17 cellular contexts compared by ENCODE assay signal in the genomic region with DNA sequence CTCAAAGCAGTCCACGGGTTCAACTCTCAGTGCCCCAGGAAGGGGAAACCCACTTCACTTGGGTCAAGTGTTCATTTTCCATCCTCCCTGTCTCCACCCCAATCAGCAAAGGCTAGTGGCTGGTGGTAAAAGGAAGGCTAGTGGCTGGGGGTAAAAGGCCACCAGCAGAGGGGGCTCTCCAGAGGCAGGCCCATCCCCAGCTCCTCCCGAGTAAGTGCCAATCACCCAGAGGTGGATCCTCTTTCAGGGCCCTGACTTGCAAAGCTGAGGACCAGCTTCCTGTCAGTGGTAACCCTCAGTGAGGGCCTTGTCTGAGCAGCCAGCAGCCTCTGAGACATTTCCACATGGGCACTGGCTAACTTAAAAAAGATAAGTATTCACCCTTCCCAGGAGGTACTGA. TPM values are rescaled to one million over a fixed set of nuclear protein-coding genes. Genes with fewer than 3 reads are reported as not detected.
A peak's percentile ranks its signal among the peaks of the same experiment; 100 is the strongest.
DNase-seq lines count a peak whose midpoint lies in the region; ATAC-seq, FAIRE-seq and TF ChIP-seq lines count a peak whose summit lies in the region.
"Had no signal": no experiment of that assay in that cellular context is flagged by ENCODE, and none has a peak within 500 bp of the region (broad histone marks: within the 10 kb centered on the region; RNA-seq: fewer than 3 reads in every experiment).

No MANE protein-coding gene starts in this region.

- FAIRE-seq in HepG2 (lab: Jason Lieb, UNC) = no peak
- FAIRE-seq: TTC549 had no signal

- H3K9ac ChIP-seq in Karpas-422 (ENCODE audit: low read length) (no peak overlapping the region), HepG2 (ENCODE audit: insufficient read depth, low read depth, low read length) (no peak overlapping the region)

- H3K9me2 ChIP-seq in Karpas-422 (replicated peaks; ENCODE audit: insufficient read depth, low read length) = no peaks in the 10 kb centered on the region

- TF ChIP-seq EP300 in HepG2 (IDR thresholded peaks at IDR 0.05; ENCODE audit: low read depth in 2 of 2, low read length in 2 of 2) (no peak), HepG2 (CRISPR knock-in tag; IDR thresholded peaks at IDR 0.05; ENCODE audit: borderline replicate concordance) (no peak)

- POLR2A ChIA-PET in activated CD4-positive, alpha-beta memory T cell treated with anti-CD3 and anti-CD28 coated beads for 36 hours (lab: Charles Lee) = no interaction called here
- POLR2A ChIA-PET in HepG2 (lab: Yijun Ruan, JAX) = interaction anchor here (1.0 kb wide), 1 partner anchor 22 kb away, joined by 5 read pairs; the partner anchor contains the start of gene TPT1

- no peak overlapping the region for H3K4me3 Mint-ChIP-seq in activated CD4-positive, alpha-beta memory T cell treated with anti-CD3 and anti-CD28 coated beads for 36 hours

- H4K20me1 ChIP-seq in Karpas-422 (ENCODE audit: insufficient read depth, low read depth, low read length) = no peaks in the 10 kb centered on the region
- H4K20me1 ChIP-seq in HepG2 (ENCODE audit: insufficient read depth, low read length) = no peaks in the 10 kb centered on the region

- H3K79me2 ChIP-seq in Karpas-422 (ENCODE audit: low read length) (no peaks in the 10 kb centered on the region), HepG2 (ENCODE audit: insufficient read depth, low read length) (no peaks in the 10 kb centered on the region)

- H3K27ac ChIP-seq in Karpas-422 (ENCODE audit: low read length) = no peak overlapping the region
- H3K27ac ChIP-seq in HepG2 (ENCODE audit: extremely low read length, insufficient read depth, low read length) = no peak overlapping the region
- H3K27ac ChIP-seq: gastroesophageal sphincter, tibial artery had no signal

- H3K36me3 ChIP-seq in Karpas-422 (ENCODE audit: insufficient read depth, low read length) (no peaks in the 10 kb centered on the region), HepG2 (replicated peaks in 1 of 2; ENCODE audit: control insufficient read depth in 1 of 2, insufficient read depth in 2 of 2, low read length in 2 of 2) (peaks cover 4 to 9% of the 10 kb centered on the region in 2 experiments)

- TF ChIP-seq RAD21 in HepG2 (CRISPR knock-in tag; IDR thresholded peaks at IDR 0.05) = no peak

- peaks cover 39% of the 10 kb centered on the region for H3K36me3 Mint-ChIP-seq in activated CD4-positive, alpha-beta memory T cell treated with anti-CD3 and anti-CD28 coated beads for 36 hours

- DNase-seq in NCI-H146 (lab: John Stamatoyannopoulos, UW) = peak; percentile 3
- DNase-seq in NCI-H146 treated with DMSO at 0.1 percent for 48 hours (lab: John Stamatoyannopoulos, UW; ENCODE audit: unreplicated experiment) = no peak
- DNase-seq in Karpas-422 = peak; percentile 73
- DNase-seq in activated CD4-positive, alpha-beta memory T cell treated with anti-CD3 and anti-CD28 coated beads for 36 hours = no peak
- peak; percentile 25 for DNase-seq in HepG2 (ENCODE audit: low spot score)
- DNase-seq: 8988T; activated effector memory CD4-positive, alpha-beta T cell treated with anti-CD3 and anti-CD28 coated beads, Interleukin-2, amount 50 U/mL, for 16 hours; cortex of kidney; DMS79 treated with DMSO at 0.1 percent for 48 hours; NCI-H510A treated with DMSO at 0.1 percent for 48 hours; posterior cingulate gyrus; tibial artery had no signal

- CTCF ChIA-PET in activated CD4-positive, alpha-beta memory T cell treated with anti-CD3 and anti-CD28 coated beads for 36 hours (lab: Charles Lee) = interaction anchor here (1.1 to 1.8 kb wide), 2 partner anchors 31 to 147 kb away, joined by 3 to 5 read pairs; no protein-coding TSS in a partner anchor
- CTCF ChIA-PET in HepG2 (lab: Yijun Ruan, JAX; ENCODE audit: low intra/inter-chr PET ratio, low total read pairs) = interaction anchor here (0.9 kb wide), 1 partner anchor 30 kb away, joined by 3 read pairs; no protein-coding TSS in a partner anchor

- H2AFZ ChIP-seq in Karpas-422 (ENCODE audit: low read length) = no peak overlapping the region
- no peak overlapping the region for H2AFZ ChIP-seq in HepG2 (ENCODE audit: low read length)

- intact Hi-C loops in activated CD4-positive, alpha-beta memory T cell treated with anti-CD3 and anti-CD28 coated beads for 36 hours (cut with micrococcal nuclease) = loop anchor here (10.0 kb wide), 1 partner anchor 152 kb away; no protein-coding TSS in a partner anchor
- intact Hi-C loops in HepG2 (cut with micrococcal nuclease; ENCODE audit: unreplicated experiment) = no loop called here

- no peak overlapping the region for H3K4me3 ChIP-seq in Karpas-422 (ENCODE audit: low read length)
- H3K4me3 ChIP-seq in HepG2 (replicated peaks in 1 of 3; ENCODE audit: insufficient read depth in 1 of 3, low read depth in 2 of 3, low read length in 3 of 3) = no peak overlapping the region
- H3K4me3 ChIP-seq: gastroesophageal sphincter, tibial artery had no signal

- no peaks in the 10 kb centered on the region for H3K9me3 ChIP-seq in Karpas-422 (ENCODE audit: low read length)
- no peaks in the 10 kb centered on the region for H3K9me3 ChIP-seq in HepG2 (ENCODE audit: low read length)
- H3K9me3 ChIP-seq: gastroesophageal sphincter, tibial artery had no signal

- BruUV-seq in HepG2 (replicated peaks; lab: Mats Ljungman, UMichigan) = no TSS peak

- ATAC-seq in HepG2 (peak; percentile 86), HG02610 (IDR thresholded peaks at IDR 0.05; ENCODE audit: unreplicated experiment) (no peak), HG02623 (IDR thresholded peaks at IDR 0.05; ENCODE audit: unreplicated experiment) (no peak), SK-N-SH treated with all-trans-retinoic acid at 6 μM for 48 hours (no peak)
- ATAC-seq: gastroesophageal sphincter had no signal

- H3K4me1 Mint-ChIP-seq in activated CD4-positive, alpha-beta memory T cell treated with anti-CD3 and anti-CD28 coated beads for 36 hours (ENCODE audit: low read depth) = peaks cover 39% of the 10 kb centered on the region

- H3K4me2 ChIP-seq in Karpas-422 (ENCODE audit: low read depth, low read length, poor library complexity, severe bottlenecking) (no peak overlapping the region), HepG2 (ENCODE audit: low read depth, low read length) (no peak overlapping the region)

- peak; percentile 60 for TF ChIP-seq CTCF in HepG2 (CRISPR knock-in tag; IDR thresholded peaks at IDR 0.05)

- peaks cover 6% of the 10 kb centered on the region for H3K9me3 Mint-ChIP-seq in activated CD4-positive, alpha-beta memory T cell treated with anti-CD3 and anti-CD28 coated beads for 36 hours

- H3K4me1 ChIP-seq in Karpas-422 (ENCODE audit: low read length) (peaks cover 5% of the 10 kb centered on the region), HepG2 (ENCODE audit: insufficient read depth, low read length) (peaks cover 10% of the 10 kb centered on the region)

- 80% methylated on average over 2 of the region's 2 CpGs for WGBS in HepG2 (ENCODE audit: low lambda C conversion rate)

- in situ Hi-C loops in HepG2 (cut with HindIII; ENCODE audit: extremely low pct_ligation_motif_present, low pct_unique_long_range_greater_than_20kb) = no loop called here

- H3K27me3 ChIP-seq in Karpas-422 (ENCODE audit: low read length) = no peaks in the 10 kb centered on the region
- H3K27me3 ChIP-seq in HepG2 (ENCODE audit: control insufficient read depth in 1 of 2, insufficient read depth in 2 of 2, low read length in 2 of 2) = no peaks in the 10 kb centered on the region
- H3K27me3 ChIP-seq: gastroesophageal sphincter, tibial artery had no signal

- H3K27ac Mint-ChIP-seq in activated CD4-positive, alpha-beta memory T cell treated with anti-CD3 and anti-CD28 coated beads for 36 hours = peak overlapping the region; percentile 1

- TF ChIP-seq POLR2A in HepG2 (IDR thresholded peaks at IDR 0.05; ENCODE audit: insufficient read depth in 1 of 2, low read depth in 2 of 2, low read length in 2 of 2) = no peak

- no peaks in the 10 kb centered on the region for H3K27me3 Mint-ChIP-seq in activated CD4-positive, alpha-beta memory T cell treated with anti-CD3 and anti-CD28 coated beads for 36 hours

RNA-seq across cellular contexts. Expression of gene TPT1, which starts 22.0 kb away (rescaled TPM):
- total RNA-seq in Karpas-422 (2014; rRNA removed; shearing (Covaris generic); ENCODE audit: low replicate concordance) = 2,059 and 2,102 TPM in 2 replicates
- total RNA-seq in activated CD4-positive, alpha-beta memory T cell treated with anti-CD3 and anti-CD28 coated beads for 36 hours = 1,000 to 10,000 TPM; 3,227 to 3,264 TPM
- 2,953 and 3,643 TPM in 2 replicates for total RNA-seq in HepG2 (2016; rRNA removed; fragmentation: Illumina TruSeq; extraction: Trizol)
- total RNA-seq in HepG2 (2016; cell fraction: cytosol; rRNA removed; fragmentation: Illumina TruSeq; extraction: Trizol; ENCODE audit: low read depth) = 5,303 and 6,664 TPM in 2 replicates
- 2,970 and 3,542 TPM in 2 replicates for total RNA-seq in HepG2 (2016; cell fraction: insoluble cytoplasmic fraction; rRNA removed; fragmentation: Illumina TruSeq; extraction: Trizol)
- total RNA-seq in HepG2 (2016; cell fraction: membrane; rRNA removed; fragmentation: Illumina TruSeq; extraction: Trizol) = 9,739 and 11,902 TPM in 2 replicates
- total RNA-seq in HepG2 (2016; cell fraction: nucleus; rRNA removed; fragmentation: Illumina TruSeq; extraction: Trizol) = 1,024 and 1,100 TPM in 2 replicates
- 3,043 and 3,594 TPM in 2 replicates for polyA plus RNA-seq in HepG2 (2011; rRNA removed)
- 2,836 and 4,004 TPM in 2 replicates for polyA plus RNA-seq in HepG2 (2011; cell fraction: cytosol; rRNA removed)
- polyA plus RNA-seq in HepG2 (2011; cell fraction: nucleus; rRNA removed) = 570 and 845 TPM in 2 replicates
- polyA plus RNA-seq in HepG2 (2012) = 5,337 and 5,704 TPM in 2 replicates
- 11,602 and 12,956 TPM in 2 replicates for polyA plus RNA-seq in HepG2 (2016; cell fraction: cytosol; fragmentation: Illumina TruSeq; extraction: Trizol; ENCODE audit: low read depth)
- 5,783 and 5,848 TPM in 2 replicates for polyA plus RNA-seq in HepG2 (2016; cell fraction: insoluble cytoplasmic fraction; fragmentation: Illumina TruSeq; extraction: Trizol; ENCODE audit: low read depth)
- 16,998 and 18,264 TPM in 2 replicates for polyA plus RNA-seq in HepG2 (2016; cell fraction: membrane; fragmentation: Illumina TruSeq; extraction: Trizol; ENCODE audit: low read depth)
- polyA plus RNA-seq in HepG2 (2016; cell fraction: nucleus; fragmentation: Illumina TruSeq; extraction: Trizol; ENCODE audit: insufficient read depth, low read depth) = 2,722 and 2,790 TPM in 2 replicates
- 500 and 577 TPM in 2 replicates for polyA minus RNA-seq in HepG2 (2011; rRNA and poly(A)+ RNA removed; ENCODE audit: low replicate concordance)
- polyA minus RNA-seq in HepG2 (2011; cell fraction: cytosol; rRNA and poly(A)+ RNA removed) = 1,023 and 1,248 TPM in 2 replicates
- polyA minus RNA-seq in HepG2 (2011; cell fraction: nucleus; rRNA and poly(A)+ RNA removed) = 474 and 559 TPM in 2 replicates

RNA-seq across cellular contexts. Expression of gene SLC25A30, which starts 55.2 kb away (rescaled TPM):
- total RNA-seq in Karpas-422 (2014; rRNA removed; shearing (Covaris generic); ENCODE audit: low replicate concordance) = 0.04 TPM in 1 of 2 replicates, not detected in the other
- total RNA-seq in activated CD4-positive, alpha-beta memory T cell treated with anti-CD3 and anti-CD28 coated beads for 36 hours = 10 to 100 TPM; 14.6 to 15.3 TPM
- 22.5 and 51.1 TPM in 2 replicates for total RNA-seq in HepG2 (2016; rRNA removed; fragmentation: Illumina TruSeq; extraction: Trizol)
- 19.7 and 21.5 TPM in 2 replicates for total RNA-seq in HepG2 (2016; cell fraction: cytosol; rRNA removed; fragmentation: Illumina TruSeq; extraction: Trizol; ENCODE audit: low read depth)
- total RNA-seq in HepG2 (2016; cell fraction: insoluble cytoplasmic fraction; rRNA removed; fragmentation: Illumina TruSeq; extraction: Trizol) = 23.8 and 44.2 TPM in 2 replicates
- total RNA-seq in HepG2 (2016; cell fraction: membrane; rRNA removed; fragmentation: Illumina TruSeq; extraction: Trizol) = 31.3 and 31.8 TPM in 2 replicates
- 20.6 and 22.5 TPM in 2 replicates for total RNA-seq in HepG2 (2016; cell fraction: nucleus; rRNA removed; fragmentation: Illumina TruSeq; extraction: Trizol)
- 19.6 and 19.9 TPM in 2 replicates for polyA plus RNA-seq in HepG2 (2011; rRNA removed)
- polyA plus RNA-seq in HepG2 (2011; cell fraction: cytosol; rRNA removed) = 13.8 and 15.3 TPM in 2 replicates
- 14.3 and 16.7 TPM in 2 replicates for polyA plus RNA-seq in HepG2 (2011; cell fraction: nucleus; rRNA removed)
- polyA plus RNA-seq in HepG2 (2012) = 19.1 and 23.4 TPM in 2 replicates
- 5.3 and 5.9 TPM in 2 replicates for polyA plus RNA-seq in HepG2 (2016; cell fraction: cytosol; fragmentation: Illumina TruSeq; extraction: Trizol; ENCODE audit: low read depth)
- polyA plus RNA-seq in HepG2 (2016; cell fraction: insoluble cytoplasmic fraction; fragmentation: Illumina TruSeq; extraction: Trizol; ENCODE audit: low read depth) = 38.7 and 39.7 TPM in 2 replicates
- 10.5 and 13.7 TPM in 2 replicates for polyA plus RNA-seq in HepG2 (2016; cell fraction: membrane; fragmentation: Illumina TruSeq; extraction: Trizol; ENCODE audit: low read depth)
- polyA plus RNA-seq in HepG2 (2016; cell fraction: nucleus; fragmentation: Illumina TruSeq; extraction: Trizol; ENCODE audit: insufficient read depth, low read depth) = 32.3 and 39.0 TPM in 2 replicates
- 8.8 and 61.2 TPM in 2 replicates for polyA minus RNA-seq in HepG2 (2011; rRNA and poly(A)+ RNA removed; ENCODE audit: low replicate concordance)
- polyA minus RNA-seq in HepG2 (2011; cell fraction: cytosol; rRNA and poly(A)+ RNA removed) = 24.5 and 28.9 TPM in 2 replicates
- polyA minus RNA-seq in HepG2 (2011; cell fraction: nucleus; rRNA and poly(A)+ RNA removed) = 27.6 and 30.8 TPM in 2 replicates

Comparison
In these comparisons a context has a peak if more than half of its experiments do, and no peak if none do; other contexts are left out.
1. DNase-seq: peak in NCI-H146 (single experiment), Karpas-422 (single experiment) and HepG2 (single experiment); none in NCI-H146 treated with DMSO at 0.1 percent for 48 hours (single experiment) and activated CD4-positive, alpha-beta memory T cell treated with anti-CD3 and anti-CD28 coated beads for 36 hours (single experiment).
2. RNA of gene SLC25A30, which starts 55.2 kb away (total RNA-seq): 19.7 to 51.1 TPM in HepG2 and 14.6 to 15.3 TPM in activated CD4-positive, alpha-beta memory T cell treated with anti-CD3 and anti-CD28 coated beads for 36 hours; 0.04 TPM in Karpas-422; every median in the first group is over 10 times any median in the second.